ENCODE assay signal across 14 cellular contexts in the genomic region with DNA sequence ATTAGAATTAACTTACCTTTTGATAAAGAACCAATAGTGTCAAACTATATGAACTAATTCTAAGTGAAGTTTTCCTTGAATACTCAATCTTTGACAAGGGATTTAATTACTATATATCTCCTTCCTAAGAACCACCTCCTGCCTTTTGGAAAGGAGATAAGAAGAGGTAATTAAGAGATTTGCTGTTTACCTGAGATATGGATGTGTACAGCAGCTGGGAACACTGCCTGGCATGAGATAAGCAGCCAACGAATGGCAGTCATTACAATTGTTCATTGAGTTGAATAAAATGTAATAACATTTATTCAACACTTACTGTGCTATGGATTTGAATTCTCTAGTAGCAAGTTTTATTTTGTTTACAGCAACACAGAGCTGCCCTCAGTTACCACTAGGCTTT.
DNase-seq lines count a peak whose midpoint lies in the region; ATAC-seq and TF ChIP-seq lines count a peak whose summit lies in the region.
"Had no signal": no experiment of that assay in that cellular context is flagged by ENCODE, and none has a peak within 500 bp of the region (broad histone marks: within the 10 kb centered on the region; RNA-seq: fewer than 3 reads in every experiment).

No MANE protein-coding gene starts in this region.

- no peaks in the 10 kb centered on the region for H3K9me3 Mint-ChIP-seq in glutamatergic neuron (ENCODE audit: unreplicated experiment)
- H3K9me3 Mint-ChIP-seq: H9 had no signal

- TF ChIP-seq CTCF in body of pancreas (IDR thresholded peaks at IDR 0.05): no peak
- no peak for TF ChIP-seq CTCF in mucosa of descending colon (IDR thresholded peaks at IDR 0.05)
- TF ChIP-seq CTCF in lower lobe of right lung (IDR thresholded peaks at IDR 0.05): no peak
- no peak for TF ChIP-seq CTCF in glutamatergic neuron (IDR thresholded peaks at IDR 0.05; ENCODE audit: partially characterized antibody, unreplicated experiment)
- no peak for TF ChIP-seq CTCF in upper lobe of right lung (IDR thresholded peaks at IDR 0.05)

- 0 to 5% methylated on average over 1 of the region's 1 CpG for WGBS in body of pancreas, 2 donors

- H3K27ac Mint-ChIP-seq in glutamatergic neuron (ENCODE audit: unreplicated experiment): no peak overlapping the region
- H3K27ac Mint-ChIP-seq: CD14-positive monocyte; CD8-positive, alpha-beta T cell; H9 had no signal

- peaks cover 8% of the 10 kb centered on the region for H3K4me1 ChIP-seq in body of pancreas
- H3K4me1 ChIP-seq in mucosa of descending colon (ENCODE audit: low read depth): peaks cover 5% of the 10 kb centered on the region
- H3K4me1 ChIP-seq in lower lobe of right lung: no peaks in the 10 kb centered on the region
- H3K4me1 ChIP-seq in upper lobe of right lung: no peaks in the 10 kb centered on the region

- H3K27ac ChIP-seq in body of pancreas (no peak overlapping the region), lower lobe of right lung (no peak overlapping the region), upper lobe of right lung (no peak overlapping the region)
- H3K27ac ChIP-seq: 22Rv1 had no signal

- H3K27me3 Mint-ChIP-seq in glutamatergic neuron (ENCODE audit: unreplicated experiment): no peaks in the 10 kb centered on the region

- no peaks in the 10 kb centered on the region for H3K36me3 Mint-ChIP-seq in glutamatergic neuron (ENCODE audit: unreplicated experiment)
- H3K36me3 Mint-ChIP-seq: CD14-positive monocyte; CD8-positive, alpha-beta T cell had no signal

- no peak for TF ChIP-seq POLR2A in body of pancreas (IDR thresholded peaks at IDR 0.05)

- peak; percentile 2 for DNase-seq in NCI-H82 (lab: John Stamatoyannopoulos, UW)
- DNase-seq in NCI-H82 treated with DMSO at 0.1 percent for 48 hours (lab: John Stamatoyannopoulos, UW; ENCODE audit: unreplicated experiment): no peak
- DNase-seq in body of pancreas: peak in 1 of 4 donors; percentile 16
- DNase-seq in mucosa of descending colon: peak in 1 of 3 donors; percentile 51
- DNase-seq in DMS79 treated with DMSO at 0.1 percent for 48 hours (lab: John Stamatoyannopoulos, UW): no peak
- no peak for DNase-seq in lower lobe of right lung
- DNase-seq in glutamatergic neuron: no peak
- no peak for DNase-seq in upper lobe of right lung
- DNase-seq: CD8-positive, alpha-beta T cell; COR-L47; GOT3; H9 had no signal

- H3K36me3 ChIP-seq in body of pancreas (replicated peaks in 1 of 2; ENCODE audit: insufficient read depth in 1 of 2, low read depth in 2 of 2): no peaks in the 10 kb centered on the region
- H3K36me3 ChIP-seq in mucosa of descending colon (ENCODE audit: low read depth): no peaks in the 10 kb centered on the region
- no peaks in the 10 kb centered on the region for H3K36me3 ChIP-seq in lower lobe of right lung
- H3K36me3 ChIP-seq in upper lobe of right lung: no peaks in the 10 kb centered on the region

- H3K9me3 ChIP-seq in body of pancreas: no peaks in the 10 kb centered on the region
- no peaks in the 10 kb centered on the region for H3K9me3 ChIP-seq in mucosa of descending colon
- no peaks in the 10 kb centered on the region for H3K9me3 ChIP-seq in lower lobe of right lung
- H3K9me3 ChIP-seq in upper lobe of right lung: no peaks in the 10 kb centered on the region

- intact Hi-C loops in body of pancreas (cut with DNase I) (no loop called here), mucosa of descending colon (cut with DNase I, micrococcal nuclease) (no loop called here), lower lobe of right lung (cut with DNase I) (no loop called here), upper lobe of right lung (cut with DNase I) (no loop called here)

- peak; percentile 18 for ATAC-seq in body of pancreas
- ATAC-seq in mucosa of descending colon: peak; percentile 97
- ATAC-seq in lower lobe of right lung: no peak
- ATAC-seq in upper lobe of right lung: no peak
- ATAC-seq: CD8-positive, alpha-beta T cell had no signal

- no peak overlapping the region for H3K4me3 Mint-ChIP-seq in glutamatergic neuron (ENCODE audit: unreplicated experiment)
- H3K4me3 Mint-ChIP-seq: CD14-positive monocyte; CD8-positive, alpha-beta T cell; H9 had no signal

- H3K4me3 ChIP-seq in body of pancreas (no peak overlapping the region), mucosa of descending colon (no peak overlapping the region), lower lobe of right lung (no peak overlapping the region), upper lobe of right lung (no peak overlapping the region)

- H3K27me3 ChIP-seq in body of pancreas (no peaks in the 10 kb centered on the region), lower lobe of right lung (ENCODE audit: low read depth) (no peaks in the 10 kb centered on the region), upper lobe of right lung (no peaks in the 10 kb centered on the region)

- no peaks in the 10 kb centered on the region for H3K4me1 Mint-ChIP-seq in glutamatergic neuron (ENCODE audit: low read depth, unreplicated experiment)
- H3K4me1 Mint-ChIP-seq: CD14-positive monocyte, H9 had no signal

Comparison
In these comparisons a context has a peak if more than half of its experiments do, and no peak if none do; other contexts are left out.
1. ATAC-seq: peak in body of pancreas (single experiment) and mucosa of descending colon (single experiment); none in lower lobe of right lung (0 of 2) and upper lobe of right lung (single experiment).